In genomic region chr1:46034601-46035516, GRCh38 we compare ENCODE assay signal across 28 cellular contexts.
DNase-seq lines count a peak whose midpoint lies in the region; ATAC-seq, FAIRE-seq and TF ChIP-seq lines count a peak whose summit lies in the region.
"Had no signal": no experiment of that assay in that cellular context is flagged by ENCODE, and none has a peak within 500 bp of the region (broad histone marks: within the 10 kb centered on the region; RNA-seq: fewer than 3 reads in every experiment).

No MANE protein-coding gene starts in this region.

- H3K9ac ChIP-seq in H1 (replicated peaks in 1 of 4; ENCODE audit: extremely low read depth in 1 of 4, low read depth in 3 of 4, low read length in 3 of 4), result no peak overlapping the region
- H3K9ac ChIP-seq in trophoblast cell (ENCODE audit: low read length), result no peak overlapping the region

- peak; percentile 32 to 55 for TF ChIP-seq RAD21 in H1 (IDR thresholded peaks at IDR 0.05 in 1 of 2, conservative IDR thresholded peaks at IDR 0.05 in 1 of 2; ENCODE audit: low read depth in 2 of 2, low read length in 2 of 2)

- DNase-seq in G401 (ENCODE audit: low spot score) (peak; percentile 43), OCI-LY7 (ENCODE audit: low spot score) (no peak), H1 (ENCODE audit: low read depth in 1 of 2, low spot score in 2 of 2) (no peak), neural crest cell (ENCODE audit: low read depth, low spot score) (no peak), spleen (no peak), trophoblast cell (no peak), GM19239 (ENCODE audit: insufficient read length, low spot score) (no peak)
- DNase-seq: activated CD4-positive, alpha-beta T cell treated with anti-CD3 and anti-CD28 coated beads, Interleukin-2, amount 50 U/mL, for 4 hours; activated CD4-positive, CD25-positive, alpha-beta regulatory T cell; activated CD8-positive, alpha-beta memory T cell treated with anti-CD3 and anti-CD28 coated beads, Interleukin-2, amount 50 U/mL, for 4 hours; activated naive CD4-positive, alpha-beta T cell treated with anti-CD3 and anti-CD28 coated beads, Interleukin-2, amount 50 U/mL, for 16 hours; amygdala; central memory CD4-positive, alpha-beta T cell; head of caudate nucleus; naive thymus-derived CD4-positive, alpha-beta T cell; NCI-H1092 treated with DMSO at 0.1 percent for 48 hours; NCI-H2029 treated with DMSO at 0.1 percent for 48 hours; NCI-H774; SHP77 treated with DMSO at 0.1 percent for 48 hours; stimulated activated naive CD4-positive, alpha-beta T cell treated with Interleukin-2 at 50 U/mL for 16 hours; SW 1271; T1000 had no signal

- H2AK5ac ChIP-seq in H1 (ENCODE audit: low read depth, low read length) (no peak overlapping the region), trophoblast cell (ENCODE audit: low read length) (no peak overlapping the region)

- H2BK15ac ChIP-seq in H1 (ENCODE audit: low read length), result no peak overlapping the region

- H3K27me3 ChIP-seq in H1 (replicated peaks in 1 of 4; ENCODE audit: control insufficient read depth in 3 of 4, extremely low read depth in 1 of 4, insufficient read depth in 3 of 4, low read length in 3 of 4) (no peaks in the 10 kb centered on the region), spleen (replicated peaks in 1 of 7) (no peaks in the 10 kb centered on the region), trophoblast cell (ENCODE audit: insufficient read depth, low read length) (no peaks in the 10 kb centered on the region)
- H3K27me3 ChIP-seq: pancreas had no signal

- TF ChIP-seq CTCF in OCI-LY7 (conservative IDR thresholded peaks at IDR 0.05; ENCODE audit: low read length) (no peak), H1 (IDR thresholded peaks at IDR 0.05; ENCODE audit: control extremely low read depth in 1 of 3, insufficient read depth in 1 of 3, low read depth in 1 of 3, low read length in 3 of 3) (peak; percentile 19 to 33 (median 25)), neural crest cell (conservative IDR thresholded peaks at IDR 0.05) (no peak), spleen (IDR thresholded peaks at IDR 0.05 in 8 of 11, conservative IDR thresholded peaks at IDR 0.05 in 3 of 11) (no peak)

- H3K23ac ChIP-seq in H1 (ENCODE audit: insufficient read length), result no peak overlapping the region
- no peak overlapping the region for H3K23ac ChIP-seq in trophoblast cell (ENCODE audit: low read length)

- H4K91ac ChIP-seq in H1 (replicated peaks; ENCODE audit: insufficient read length, low read length) (no peak overlapping the region), trophoblast cell (ENCODE audit: low read depth, low read length) (no peak overlapping the region)

- no peak overlapping the region for H3K4me3 Mint-ChIP-seq in neural crest cell
- H3K4me3 Mint-ChIP-seq: mesothelial cell of epicardium; naive thymus-derived CD4-positive, alpha-beta T cell had no signal

- intact Hi-C loops in OCI-LY7 (cut with micrococcal nuclease; ENCODE audit: unreplicated experiment), result no loop called here
- intact Hi-C loops in spleen (cut with DNase I; ENCODE audit: low total_unique reads), result loop anchor here (5.0 kb wide), 2 partner anchors 92 to 187 kb away; no protein-coding TSS in a partner anchor

- no peak for TF ChIP-seq EP300 in H1 (IDR thresholded peaks at IDR 0.05; ENCODE audit: borderline replicate concordance in 1 of 2, low read depth in 2 of 2, low read length in 2 of 2)

- H3K79me1 ChIP-seq in H1 (ENCODE audit: low read depth, low read length) (no peaks in the 10 kb centered on the region), trophoblast cell (ENCODE audit: low read length) (no peaks in the 10 kb centered on the region)

- H3K14ac ChIP-seq in H1 (ENCODE audit: insufficient read length) (no peak overlapping the region), trophoblast cell (ENCODE audit: low read length) (no peak overlapping the region)

- POLR2A ChIA-PET in OCI-LY7 (lab: Charles Lee), result interaction anchor here (0.6 to 1.1 kb wide), 3 partner anchors 70 to 830 kb away, joined by 3 read pairs; no protein-coding TSS in a partner anchor
- POLR2A ChIA-PET in H1 (lab: Charles Lee; ENCODE audit: partially characterized antibody), result interaction anchor here (0.6 to 1.2 kb wide), 4 partner anchors 24 to 212 kb away, joined by 3 read pairs; partner anchors contain the start of gene PIK3R3

- in situ Hi-C loops in G401 (cut with HindIII; ENCODE audit: low sequenced_read_pairs), result loop anchor here (10.0 kb wide), 1 partner anchor 180 kb away; no protein-coding TSS in a partner anchor

- no peak overlapping the region for H3K4me2 ChIP-seq in OCI-LY7 (ENCODE audit: low read length)
- no peak overlapping the region for H3K4me2 ChIP-seq in H1 (ENCODE audit: insufficient read depth in 1 of 2, low read depth in 2 of 2, low read length in 2 of 2)
- H3K4me2 ChIP-seq in trophoblast cell (ENCODE audit: low read length), result no peak overlapping the region

- no peak for FAIRE-seq in H1 (lab: Jason Lieb, UNC)
- no peak for FAIRE-seq in GM19239 (lab: Jason Lieb, UNC)
- FAIRE-seq: D721Med, pancreas had no signal

- no peaks in the 10 kb centered on the region for H3K9me3 ChIP-seq in OCI-LY7 (ENCODE audit: low read length)
- no peaks in the 10 kb centered on the region for H3K9me3 ChIP-seq in H1 (ENCODE audit: insufficient read depth in 2 of 2, low read depth in 1 of 2, low read length in 1 of 2)
- H3K9me3 ChIP-seq in spleen, result no peaks in the 10 kb centered on the region
- no peaks in the 10 kb centered on the region for H3K9me3 ChIP-seq in trophoblast cell (ENCODE audit: insufficient read depth, low read depth, low read length)
- H3K9me3 ChIP-seq: HAP-1, pancreas had no signal

- H3K56ac ChIP-seq in H1 (replicated peaks; ENCODE audit: insufficient read length, low read depth, low read length), result no peak overlapping the region

- H3K4me1 ChIP-seq in OCI-LY7 (ENCODE audit: insufficient read depth, low read length, poor library complexity, severe bottlenecking) (peaks cover 32% of the 10 kb centered on the region), H1 (replicated peaks in 1 of 4; ENCODE audit: control insufficient read depth in 3 of 4, insufficient read depth in 4 of 4, low read length in 3 of 4) (no peaks in the 10 kb centered on the region), spleen (peaks cover 5 to 30% (median 16%) of the 10 kb centered on the region in 6 donors), trophoblast cell (ENCODE audit: control insufficient read depth in 1 of 2, insufficient read depth in 2 of 2, low read length in 2 of 2) (no peaks in the 10 kb centered on the region)
- H3K4me1 ChIP-seq: HAP-1 had no signal

- no peaks in the 10 kb centered on the region for H3K9me3 Mint-ChIP-seq in neural crest cell
- H3K9me3 Mint-ChIP-seq: mesothelial cell of epicardium; naive thymus-derived CD4-positive, alpha-beta T cell had no signal

- 95% methylated on average over 26 of the region's 27 CpGs; no CpG with 5 or more reads in 1 of the 2 experiments for WGBS in H1 (ENCODE audit: extremely low coverage in 1 of 2, insufficient coverage in 1 of 2, insufficient read length in 1 of 2, insufficient replicate concordance in 2 of 2, low coverage in 1 of 2, low lambda C conversion rate in 2 of 2, missing lambda C conversion rate in 1 of 2), 2 experiments
- WGBS in spleen, 5 donors, result 81 to 94% (median 91%) methylated on average over 26 to 27 of the region's 27 CpGs
- no CpG with 5 or more reads among the region's 27 CpGs for WGBS in trophoblast cell (ENCODE audit: extremely low coverage, insufficient coverage, insufficient read length)

- no peak overlapping the region for H2BK12ac ChIP-seq in H1 (ENCODE audit: low read depth, low read length)
- H2BK12ac ChIP-seq in trophoblast cell (ENCODE audit: low read length), result no peak overlapping the region

- no peak overlapping the region for H3K18ac ChIP-seq in H1 (ENCODE audit: extremely low read depth, low read length)
- H3K18ac ChIP-seq in trophoblast cell (ENCODE audit: low read length), result no peak overlapping the region

- H4K12ac ChIP-seq in trophoblast cell (ENCODE audit: low read depth, low read length), result no peak overlapping the region

- peak overlapping the region; percentile 40; the same call in 1 of the 2 replicates for H2BK5ac ChIP-seq in H1 (ENCODE audit: low read depth, low read length)
- no peak overlapping the region for H2BK5ac ChIP-seq in trophoblast cell (ENCODE audit: low read depth, low read length, poor library complexity)

- CTCF ChIA-PET in OCI-LY7 (lab: Charles Lee; ENCODE audit: unreplicated experiment), result no interaction called here
- CTCF ChIA-PET in H1 (lab: Charles Lee; ENCODE audit: partially characterized antibody), result interaction anchor here (0.8 to 8.1 kb wide), 18 partner anchors 8 to 734 kb away, joined by 3 to 128 read pairs (median 5); no protein-coding TSS in a partner anchor

- no peaks in the 10 kb centered on the region for H3K23me2 ChIP-seq in H1 (ENCODE audit: low read depth, low read length)

- peaks cover 6% of the 10 kb centered on the region for H3K4me1 Mint-ChIP-seq in neural crest cell
- H3K4me1 Mint-ChIP-seq: mesothelial cell of epicardium; naive thymus-derived CD4-positive, alpha-beta T cell had no signal

- H2BK20ac ChIP-seq in H1 (ENCODE audit: low read length), result no peak overlapping the region

- peaks cover 9% of the 10 kb centered on the region for H3K36me3 Mint-ChIP-seq in neural crest cell (ENCODE audit: low read depth)

- no peaks in the 10 kb centered on the region for H3K9me2 ChIP-seq in OCI-LY7 (ENCODE audit: insufficient read depth, low read length)

- no peak for ATAC-seq in GM21723 (IDR thresholded peaks at IDR 0.05; ENCODE audit: unreplicated experiment)
- ATAC-seq: naive thymus-derived CD4-positive, alpha-beta T cell; pancreas; sciatic nerve had no signal

- no peak overlapping the region for H2BK120ac ChIP-seq in H1 (replicated peaks; ENCODE audit: low read depth, low read length)
- no peak overlapping the region for H2BK120ac ChIP-seq in trophoblast cell (ENCODE audit: insufficient read depth, low read length, poor library complexity)

- BruUV-seq in OCI-LY7 (replicated peaks; lab: Mats Ljungman, UMichigan), result TSS peak; percentile 36

- H4K5ac ChIP-seq in H1 (ENCODE audit: insufficient read length, low read depth, low read length), result no peak overlapping the region

- H4K20me1 ChIP-seq in OCI-LY7 (ENCODE audit: insufficient read depth, low read length), result no peaks in the 10 kb centered on the region
- peaks cover 0 to 4% of the 10 kb centered on the region in 2 experiments for H4K20me1 ChIP-seq in H1 (replicated peaks in 1 of 2; ENCODE audit: control insufficient read depth in 1 of 2, insufficient read depth in 2 of 2, low read length in 2 of 2)

- H3K27ac ChIP-seq in OCI-LY7 (ENCODE audit: low read depth, low read length, poor library complexity, severe bottlenecking) (no peak overlapping the region), H1 (ENCODE audit: low read depth, low read length) (no peak overlapping the region), spleen (no peak overlapping the region), trophoblast cell (ENCODE audit: low read depth, low read length) (no peak overlapping the region)
- H3K27ac ChIP-seq: pancreas had no signal

- H3K4ac ChIP-seq in H1 (replicated peaks; ENCODE audit: insufficient read length, low read depth, low read length) (no peak overlapping the region), trophoblast cell (ENCODE audit: low read depth, low read length) (no peak overlapping the region)

- H3K4me3 ChIP-seq in OCI-LY7 (ENCODE audit: low read depth, low read length, poor library complexity, severe bottlenecking), result no peak overlapping the region
- no peak overlapping the region for H3K4me3 ChIP-seq in H1 (ENCODE audit: extremely low read depth in 1 of 4, insufficient read depth in 2 of 4, low read depth in 3 of 4, low read length in 4 of 4)
- H3K4me3 ChIP-seq in spleen, result no peak overlapping the region
- H3K4me3 ChIP-seq in trophoblast cell (ENCODE audit: low read depth, low read length), result no peak overlapping the region
- H3K4me3 ChIP-seq: HAP-1, pancreas had no signal

- peaks cover 10% of the 10 kb centered on the region for H3K27me3 Mint-ChIP-seq in neural crest cell (ENCODE audit: low read depth)
- H3K27me3 Mint-ChIP-seq: naive thymus-derived CD4-positive, alpha-beta T cell had no signal

- H3K79me2 ChIP-seq in OCI-LY7 (ENCODE audit: insufficient read depth, low read depth, low read length) (no peaks in the 10 kb centered on the region), H1 (ENCODE audit: control insufficient read depth in 1 of 2, insufficient read depth in 2 of 2, low read length in 2 of 2) (no peaks in the 10 kb centered on the region), trophoblast cell (ENCODE audit: control insufficient read depth, insufficient read depth, low read length, poor library complexity) (no peaks in the 10 kb centered on the region)

- H4K8ac ChIP-seq in H1 (ENCODE audit: extremely low read depth, insufficient read depth, low read length) (no peak overlapping the region), trophoblast cell (ENCODE audit: low read depth, low read length) (no peak overlapping the region)

- H2AFZ ChIP-seq in OCI-LY7 (ENCODE audit: low read length), result no peak overlapping the region
- no peak overlapping the region for H2AFZ ChIP-seq in H1 (ENCODE audit: low read length)
- H2AFZ ChIP-seq in trophoblast cell (ENCODE audit: insufficient read depth, low read length, poor library complexity), result no peak overlapping the region

- H3K36me3 ChIP-seq in OCI-LY7 (ENCODE audit: insufficient read depth, low read length) (peaks cover 57% of the 10 kb centered on the region), H1 (ENCODE audit: control insufficient read depth in 2 of 4, insufficient read depth in 4 of 4, low read length in 3 of 4) (peaks cover 2 to 24% (median 12%) of the 10 kb centered on the region in 4 experiments; a peak in 7 of 8 replicates), spleen (peaks cover 0 to 60% (median 8%) of the 10 kb centered on the region in 6 donors), trophoblast cell (ENCODE audit: control insufficient read depth in 1 of 2, insufficient read depth in 2 of 2, low read length in 2 of 2) (peaks cover 44 to 45% of the 10 kb centered on the region in 2 experiments)
- H3K36me3 ChIP-seq: pancreas had no signal

- TF ChIP-seq POLR2A in H1 (IDR thresholded peaks at IDR 0.05; ENCODE audit: control extremely low read depth in 1 of 2, low read depth in 2 of 2, low read length in 2 of 2), result no peak
- TF ChIP-seq POLR2A in spleen (IDR thresholded peaks at IDR 0.05), result no peak

- peak overlapping the region; percentile 31 for H3K27ac Mint-ChIP-seq in neural crest cell (ENCODE audit: unreplicated experiment)
- H3K27ac Mint-ChIP-seq: mesothelial cell of epicardium had no signal

Comparison
In these comparisons a context has a peak if more than half of its experiments do, and no peak if none do; other contexts are left out.
1. CTCF ChIP-seq: peak in H1 (3 of 3); none in OCI-LY7 (single experiment), neural crest cell (single experiment) and spleen (0 of 11).